8 cellular contexts compared by ENCODE assay signal in genomic region chr2:61535449-61535848, GRCh38. TPM values are rescaled to one million over a fixed set of nuclear protein-coding genes. Genes with fewer than 3 reads are reported as not detected.
A peak's percentile ranks its signal among the peaks of the same experiment; 100 is the strongest.
DNase-seq lines count a peak whose midpoint lies in the region; ATAC-seq, FAIRE-seq and TF ChIP-seq lines count a peak whose summit lies in the region.

No MANE protein-coding gene starts in this region.

- TF ChIP-seq CTCF in astrocyte (IDR thresholded peaks at IDR 0.05; ENCODE audit: insufficient read depth, low read depth, low read length): no peak
- no peak for TF ChIP-seq CTCF in HepG2 (CRISPR knock-in tag; IDR thresholded peaks at IDR 0.05)
- TF ChIP-seq CTCF in transverse colon (IDR thresholded peaks at IDR 0.05): no peak

- no peak for DNase-seq in activated naive CD4-positive, alpha-beta T cell (lab: John Stamatoyannopoulos, UW)
- DNase-seq in astrocyte (ENCODE audit: low read depth) (no peak), HepG2 (ENCODE audit: low spot score) (no peak), transverse colon (no peak), DMS53 treated with DMSO at 0.1 percent for 48 hours (lab: John Stamatoyannopoulos, UW; ENCODE audit: unreplicated experiment) (no peak), caudate nucleus (lab: John Stamatoyannopoulos, UW) (no peak), D341Med (ENCODE audit: low spot score) (no peak)

- H3K4me1 ChIP-seq in astrocyte (ENCODE audit: insufficient read depth, low read length) (peaks cover 13% of the 10 kb centered on the region), HepG2 (ENCODE audit: insufficient read depth, low read length) (peaks cover 62% of the 10 kb centered on the region), transverse colon (peaks cover 15 to 38% (median 21%) of the 10 kb centered on the region in 4 donors)

- H3K9me3 ChIP-seq in astrocyte (ENCODE audit: insufficient read depth, low read depth, low read length) (no peaks in the 10 kb centered on the region), HepG2 (ENCODE audit: low read length) (no peaks in the 10 kb centered on the region), transverse colon (no peaks in the 10 kb centered on the region)

- peak overlapping the region; percentile 89 for H3K4me3 ChIP-seq in astrocyte (ENCODE audit: insufficient read depth, low read depth, low read length)
- peak overlapping the region; percentile 71 to 99 (median 91); a peak in 5 of 6 replicates for H3K4me3 ChIP-seq in HepG2 (replicated peaks in 1 of 3; ENCODE audit: insufficient read depth in 1 of 3, low read depth in 2 of 3, low read length in 3 of 3)
- H3K4me3 ChIP-seq in transverse colon: peak overlapping the region in 3 of 4 donors; percentile 56 to 93 (median 75)

- H3K4me3 Mint-ChIP-seq in activated naive CD4-positive, alpha-beta T cell treated with anti-CD3 and anti-CD28 coated beads, Interleukin-2, amount 50 U/mL, for 24 hours: peak overlapping the region; percentile 94
- peak overlapping the region; percentile 97 for H3K4me3 Mint-ChIP-seq in astrocyte (ENCODE audit: unreplicated experiment)

- H3K36me3 Mint-ChIP-seq in activated naive CD4-positive, alpha-beta T cell treated with anti-CD3 and anti-CD28 coated beads, Interleukin-2, amount 50 U/mL, for 24 hours: peaks cover 5% of the 10 kb centered on the region
- H3K36me3 Mint-ChIP-seq in astrocyte (ENCODE audit: low read depth, unreplicated experiment): no peaks in the 10 kb centered on the region

- CTCF ChIA-PET in HepG2 (lab: Yijun Ruan, JAX; ENCODE audit: low intra/inter-chr PET ratio, low total read pairs): no interaction called here

- H2AFZ ChIP-seq in astrocyte (ENCODE audit: low read depth, low read length) (no peak overlapping the region), HepG2 (ENCODE audit: low read length) (no peak overlapping the region)

- WGBS in HepG2 (ENCODE audit: low lambda C conversion rate): 21% methylated on average over 5 of the region's 5 CpGs
- WGBS in transverse colon (ENCODE audit: low coverage in 1 of 2), 2 donors: 7 to 11% methylated on average over 5 of the region's 5 CpGs

- H3K36me3 ChIP-seq in astrocyte (ENCODE audit: insufficient read depth, low read length) (peaks cover 3% of the 10 kb centered on the region), HepG2 (replicated peaks in 1 of 2; ENCODE audit: control insufficient read depth in 1 of 2, insufficient read depth in 2 of 2, low read length in 2 of 2) (peaks cover 0 to 7% of the 10 kb centered on the region in 2 experiments; a peak in 1 of 5 replicates), transverse colon (no peaks in the 10 kb centered on the region)

- peak overlapping the region; percentile 98 for H3K9ac ChIP-seq in astrocyte (ENCODE audit: low read length)
- peak overlapping the region; percentile 83 for H3K9ac ChIP-seq in HepG2 (ENCODE audit: insufficient read depth, low read depth, low read length)

- H3K27ac ChIP-seq in astrocyte (ENCODE audit: low read depth, low read length): peak overlapping the region; percentile 90
- peak overlapping the region; percentile 93 for H3K27ac ChIP-seq in HepG2 (ENCODE audit: extremely low read length, insufficient read depth, low read length)
- peak overlapping the region; percentile 94 to 98 (median 97) for H3K27ac ChIP-seq in transverse colon
- no peak overlapping the region for H3K27ac ChIP-seq in caudate nucleus (ENCODE audit: low read depth, low read length)

- H3K27ac Mint-ChIP-seq in activated naive CD4-positive, alpha-beta T cell treated with anti-CD3 and anti-CD28 coated beads, Interleukin-2, amount 50 U/mL, for 24 hours: peak overlapping the region; percentile 96
- peak overlapping the region; percentile 94 for H3K27ac Mint-ChIP-seq in astrocyte (ENCODE audit: unreplicated experiment)

- intact Hi-C loops in HepG2 (cut with micrococcal nuclease; ENCODE audit: unreplicated experiment) (loop anchor here (5.0 to 10.0 kb wide), 3 partner anchors 97 to 352 kb away; partner anchors contain the start of gene CCT4), transverse colon (cut with DNase I; ENCODE audit: low total_unique reads) (loop anchor here (5.0 kb wide), 1 partner anchor 63 kb away; the partner anchor contains the start of gene USP34)

- no peaks in the 10 kb centered on the region for H3K9me3 Mint-ChIP-seq in activated naive CD4-positive, alpha-beta T cell treated with anti-CD3 and anti-CD28 coated beads, Interleukin-2, amount 50 U/mL, for 24 hours
- no peaks in the 10 kb centered on the region for H3K9me3 Mint-ChIP-seq in astrocyte (ENCODE audit: unreplicated experiment)

- in situ Hi-C loops in HepG2 (cut with HindIII; ENCODE audit: extremely low pct_ligation_motif_present, low pct_unique_long_range_greater_than_20kb): no loop called here
- in situ Hi-C loops in transverse colon (cut with MboI; ENCODE audit: low pct_ligation_motif_present in 1 of 4, low pct_unique_long_range_greater_than_20kb in 1 of 4, low sequenced_read_pairs in 3 of 4): loop anchor here in 1 of 4 donors (25.0 kb wide), 1 partner anchor 327 kb away; the partner anchor contains the start of gene FAM161A

- peaks cover 48% of the 10 kb centered on the region for H3K4me1 Mint-ChIP-seq in activated naive CD4-positive, alpha-beta T cell treated with anti-CD3 and anti-CD28 coated beads, Interleukin-2, amount 50 U/mL, for 24 hours
- peaks cover 5% of the 10 kb centered on the region for H3K4me1 Mint-ChIP-seq in astrocyte (ENCODE audit: low read depth, unreplicated experiment)

- FAIRE-seq in astrocyte (lab: Jason Lieb, UNC) (no peak), HepG2 (lab: Jason Lieb, UNC) (no peak)

- H3K4me2 ChIP-seq in astrocyte (ENCODE audit: low read length) (peak overlapping the region; percentile 89), HepG2 (ENCODE audit: low read depth, low read length) (peak overlapping the region; percentile 98)

- POLR2A ChIA-PET in HepG2 (lab: Yijun Ruan, JAX): interaction anchor here (1.4 kb wide), 1 partner anchor 125 kb away, joined by 3 read pairs; no protein-coding TSS in a partner anchor

- BruUV-seq in HepG2 (replicated peaks; lab: Mats Ljungman, UMichigan): TSS peak; percentile 46

- H3K27me3 ChIP-seq in astrocyte (ENCODE audit: insufficient read depth, low read length) (no peaks in the 10 kb centered on the region), HepG2 (ENCODE audit: control insufficient read depth in 1 of 2, insufficient read depth in 2 of 2, low read length in 2 of 2) (no peaks in the 10 kb centered on the region; a peak in 1 of 5 replicates), transverse colon (no peaks in the 10 kb centered on the region)

- TF ChIP-seq POLR2A in HepG2 (IDR thresholded peaks at IDR 0.05; ENCODE audit: insufficient read depth in 1 of 2, low read depth in 2 of 2, low read length in 2 of 2): no peak
- TF ChIP-seq POLR2A in transverse colon (IDR thresholded peaks at IDR 0.05): no peak

- no peaks in the 10 kb centered on the region for H3K27me3 Mint-ChIP-seq in activated naive CD4-positive, alpha-beta T cell treated with anti-CD3 and anti-CD28 coated beads, Interleukin-2, amount 50 U/mL, for 24 hours
- no peaks in the 10 kb centered on the region for H3K27me3 Mint-ChIP-seq in astrocyte (ENCODE audit: low read depth, unreplicated experiment)

- ATAC-seq in HepG2: no peak

- no peak for TF ChIP-seq RAD21 in HepG2 (CRISPR knock-in tag; IDR thresholded peaks at IDR 0.05)

- H3K79me2 ChIP-seq in astrocyte (ENCODE audit: insufficient read depth, low read length) (peaks cover 75% of the 10 kb centered on the region), HepG2 (ENCODE audit: insufficient read depth, low read length) (peaks cover 71% of the 10 kb centered on the region)

- TF ChIP-seq EP300 in HepG2 (IDR thresholded peaks at IDR 0.05; ENCODE audit: low read depth in 2 of 2, low read length in 2 of 2) (no peak), HepG2 (CRISPR knock-in tag; IDR thresholded peaks at IDR 0.05; ENCODE audit: borderline replicate concordance) (no peak), transverse colon (IDR thresholded peaks at IDR 0.05; ENCODE audit: low read depth) (no peak)

- H4K20me1 ChIP-seq in astrocyte (ENCODE audit: insufficient read depth, low read length): peaks cover 62% of the 10 kb centered on the region
- peaks cover 44% of the 10 kb centered on the region for H4K20me1 ChIP-seq in HepG2 (ENCODE audit: insufficient read depth, low read length)

TF ChIP-seq in HepG2, 621 proteins besides CTCF, POLR2A, EP300 and RAD21:
- TF ChIP-seq ZNF331 (CRISPR knock-in tag; IDR thresholded peaks at IDR 0.05): no peak
- TF ChIP-seq CC2D1A (CRISPR knock-in tag; IDR thresholded peaks at IDR 0.05): 0 out of 2 replicates have a peak, but pooled peaks have one; percentile 32
TF ChIP-seq in HepG2: peak in this region for 1.

RNA-seq across cellular contexts. Expression of gene XPO1, which starts 2.7 kb away (rescaled TPM):
- total RNA-seq in astrocyte (119 and 128 TPM in 2 replicates), HepG2 (2016; rRNA removed; fragmentation: Illumina TruSeq; extraction: Trizol) (212 and 301 TPM in 2 replicates), transverse colon (100 to 1,000 TPM in 1 of 4 donors, 10 to 100 TPM in 3; 60.3 to 130 (median 78.0) TPM)
- 126 and 139 TPM in 2 replicates for total RNA-seq in HepG2 (2016; cell fraction: cytosol; rRNA removed; fragmentation: Illumina TruSeq; extraction: Trizol; ENCODE audit: low read depth)
- total RNA-seq in HepG2 (2016; cell fraction: insoluble cytoplasmic fraction; rRNA removed; fragmentation: Illumina TruSeq; extraction: Trizol): 218 and 301 TPM in 2 replicates
- total RNA-seq in HepG2 (2016; cell fraction: membrane; rRNA removed; fragmentation: Illumina TruSeq; extraction: Trizol): 90.9 and 111 TPM in 2 replicates
- total RNA-seq in HepG2 (2016; cell fraction: nucleus; rRNA removed; fragmentation: Illumina TruSeq; extraction: Trizol): 246 and 260 TPM in 2 replicates
- 43.7 and 67.4 TPM in 2 replicates for polyA plus RNA-seq in HepG2 (2011; rRNA removed)
- 17.5 and 27.0 TPM in 2 replicates for polyA plus RNA-seq in HepG2 (2011; cell fraction: cytosol; rRNA removed)
- 81.7 and 90.4 TPM in 2 replicates for polyA plus RNA-seq in HepG2 (2011; cell fraction: nucleus; rRNA removed)
- polyA plus RNA-seq in HepG2 (2012): 75.3 and 92.2 TPM in 2 replicates
- 5.3 and 6.2 TPM in 2 replicates for polyA plus RNA-seq in HepG2 (2016; cell fraction: cytosol; fragmentation: Illumina TruSeq; extraction: Trizol; ENCODE audit: low read depth)
- 187 and 199 TPM in 2 replicates for polyA plus RNA-seq in HepG2 (2016; cell fraction: insoluble cytoplasmic fraction; fragmentation: Illumina TruSeq; extraction: Trizol; ENCODE audit: low read depth)
- 23.1 and 26.6 TPM in 2 replicates for polyA plus RNA-seq in HepG2 (2016; cell fraction: membrane; fragmentation: Illumina TruSeq; extraction: Trizol; ENCODE audit: low read depth)
- 273 and 284 TPM in 2 replicates for polyA plus RNA-seq in HepG2 (2016; cell fraction: nucleus; fragmentation: Illumina TruSeq; extraction: Trizol; ENCODE audit: insufficient read depth, low read depth)
- polyA minus RNA-seq in HepG2 (2011; rRNA and poly(A)+ RNA removed; ENCODE audit: low replicate concordance): 42.1 and 110 TPM in 2 replicates
- polyA minus RNA-seq in HepG2 (2011; cell fraction: cytosol; rRNA and poly(A)+ RNA removed): 55.4 and 63.7 TPM in 2 replicates
- 201 and 221 TPM in 2 replicates for polyA minus RNA-seq in HepG2 (2011; cell fraction: nucleus; rRNA and poly(A)+ RNA removed)
